Comparison of ENCODE assay signal across 12 cellular contexts in genomic region chr10:75428434-75429158, GRCh38. TPM values are rescaled to one million over a fixed set of nuclear protein-coding genes. Genes with fewer than 3 reads are reported as not detected.
A peak's percentile ranks its signal among the peaks of the same experiment; 100 is the strongest.
DNase-seq lines count a peak whose midpoint lies in the region; ATAC-seq and TF ChIP-seq lines count a peak whose summit lies in the region.
"Had no signal": no experiment of that assay in that cellular context is flagged by ENCODE, and none has a peak within 500 bp of the region (broad histone marks: within the 10 kb centered on the region; RNA-seq: fewer than 3 reads in every experiment).

No MANE protein-coding gene starts in this region.

- BruUV-seq in IMR-90 (replicated peaks; lab: Mats Ljungman, UMichigan), result no TSS peak

- no peak overlapping the region; the same call in 1 of the 2 replicates for H3K18ac ChIP-seq in IMR-90 (ENCODE audit: low read depth, low read length)

- H3K36me3 ChIP-seq in IMR-90 (ENCODE audit: control insufficient read depth, insufficient read depth, low read length) (no peaks in the 10 kb centered on the region), adrenal gland (replicated peaks in 1 of 2) (no peaks in the 10 kb centered on the region)

- H3K27me3 ChIP-seq in IMR-90 (ENCODE audit: control insufficient read depth, insufficient read depth, low read length), result peaks cover 17% of the 10 kb centered on the region
- no peaks in the 10 kb centered on the region for H3K27me3 ChIP-seq in adrenal gland

- no peak overlapping the region for H3K4ac ChIP-seq in IMR-90 (ENCODE audit: low read depth, low read length)

- no peaks in the 10 kb centered on the region for H4K20me1 ChIP-seq in IMR-90 (ENCODE audit: insufficient read depth, low read length)

- H3K4me1 ChIP-seq in IMR-90 (ENCODE audit: control insufficient read depth, insufficient read depth, low read length) (peaks cover 6% of the 10 kb centered on the region; the same call in 1 of the 2 replicates), adrenal gland (replicated peaks in 1 of 2) (peaks cover 52 to 57% of the 10 kb centered on the region in 2 donors)

- no peak overlapping the region for H3K14ac ChIP-seq in IMR-90 (replicated peaks; ENCODE audit: low read depth, low read length)

- H2BK5ac ChIP-seq in IMR-90 (ENCODE audit: low read depth, low read length, poor library complexity, severe bottlenecking), result no peak overlapping the region

- DNase-seq in AG20443 (ENCODE audit: low spot score), result peak; percentile 33
- peak; percentile 15 for DNase-seq in IMR-90
- peak; percentile 80 to 93 (median 91) for DNase-seq in adrenal gland
- no peak for DNase-seq in mesothelial cell of epicardium (ENCODE audit: low spot score in 2 of 2, unreplicated experiment in 2 of 2)
- no peak for DNase-seq in pons (ENCODE audit: low spot score)
- no peak for DNase-seq in stimulated activated CD4-positive, alpha-beta T cell treated with anti-CD3 and anti-CD28 coated beads, Interleukin-2, amount 100 ng/mL, for 48 hours
- DNase-seq: CD4-positive, CD25-positive, alpha-beta regulatory T cell; naive B cell had no signal

- no peaks in the 10 kb centered on the region for H3K36me3 Mint-ChIP-seq in mesothelial cell of epicardium
- H3K36me3 Mint-ChIP-seq: activated naive CD8-positive, alpha-beta T cell; CD4-positive, CD25-positive, alpha-beta regulatory T cell; naive B cell had no signal

- dilution Hi-C loops in IMR-90 (cut with HindIII; ENCODE audit: low sequenced_read_pairs, unreplicated experiment), result no loop called here

- no peaks in the 10 kb centered on the region for H3K79me1 ChIP-seq in IMR-90 (ENCODE audit: low read depth in 1 of 2, low read length in 2 of 2)

- no peak overlapping the region for H4K91ac ChIP-seq in IMR-90 (ENCODE audit: insufficient read depth, low read depth, low read length)

- peaks cover 33% of the 10 kb centered on the region for H3K27me3 Mint-ChIP-seq in mesothelial cell of epicardium (ENCODE audit: low read depth)

- in situ Hi-C loops in IMR-90 (cut with MboI; ENCODE audit: low sequenced_read_pairs), result no loop called here

- peaks cover 42% of the 10 kb centered on the region for H3K4me1 Mint-ChIP-seq in mesothelial cell of epicardium

- no peak overlapping the region for H2BK15ac ChIP-seq in IMR-90 (ENCODE audit: low read depth, low read length)

- no peak overlapping the region for H3K9ac ChIP-seq in IMR-90 (ENCODE audit: low read depth, low read length)

- POLR2A ChIA-PET in IMR-90 (lab: Charles Lee; ENCODE audit: unreplicated experiment), result no interaction called here

- TF ChIP-seq CTCF in IMR-90 (conservative IDR thresholded peaks at IDR 0.05; ENCODE audit: low read depth, low read length), result no peak
- TF ChIP-seq CTCF in adrenal gland (IDR thresholded peaks at IDR 0.05), result peak in 4 of 6 experiments; percentile 8 to 35 (median 26)
- no peak for TF ChIP-seq CTCF in mesothelial cell of epicardium (IDR thresholded peaks at IDR 0.05; ENCODE audit: unreplicated experiment)

- no peaks in the 10 kb centered on the region for H3K9me1 ChIP-seq in IMR-90 (ENCODE audit: insufficient read depth, low read length)

- no peak overlapping the region for H3K4me3 Mint-ChIP-seq in mesothelial cell of epicardium
- H3K4me3 Mint-ChIP-seq: activated naive CD8-positive, alpha-beta T cell; CD4-positive, CD25-positive, alpha-beta regulatory T cell; GM23338 had no signal

- no peak overlapping the region for H3K27ac ChIP-seq in IMR-90 (ENCODE audit: insufficient read depth, low read length)
- H3K27ac ChIP-seq in adrenal gland, result peak overlapping the region; percentile 55 to 99 (median 89)

- peak; percentile 24 for ATAC-seq in IMR-90 (ENCODE audit: low read depth)
- no peak for ATAC-seq in HG02678 (IDR thresholded peaks at IDR 0.05; ENCODE audit: unreplicated experiment)
- no peak for ATAC-seq in HG02623 (IDR thresholded peaks at IDR 0.05; ENCODE audit: unreplicated experiment)
- ATAC-seq: GM23338 had no signal

- H3K4me2 ChIP-seq in IMR-90 (ENCODE audit: low read depth, low read length), result no peak overlapping the region

- H3K9me3 ChIP-seq in IMR-90 (ENCODE audit: control insufficient read depth, insufficient read depth, low read length) (no peaks in the 10 kb centered on the region), adrenal gland (replicated peaks in 1 of 3) (no peaks in the 10 kb centered on the region)

- TF ChIP-seq POLR2A in IMR-90 (IDR thresholded peaks at IDR 0.05; ENCODE audit: low read depth, low read length) (no peak), adrenal gland (IDR thresholded peaks at IDR 0.05) (peak in 1 of 2 donors; percentile 70)

- no peak overlapping the region for H2AK5ac ChIP-seq in IMR-90 (ENCODE audit: low read depth, low read length)

- H3K9me3 Mint-ChIP-seq in mesothelial cell of epicardium, result no peaks in the 10 kb centered on the region
- H3K9me3 Mint-ChIP-seq: GM23338, naive B cell had no signal

- CTCF ChIA-PET in IMR-90 (lab: Yijun Ruan, JAX), result interaction anchor here (0.6 to 1.0 kb wide), 2 partner anchors 9 to 13 kb away, joined by 3 read pairs; no protein-coding TSS in a partner anchor

- H3K4me3 ChIP-seq in IMR-90 (ENCODE audit: insufficient read depth, low read depth, low read length) (no peak overlapping the region), adrenal gland (no peak overlapping the region)
- H3K4me3 ChIP-seq: GM23338 had no signal

- intact Hi-C loops in IMR-90 (cut with micrococcal nuclease), result no loop called here
- intact Hi-C loops in adrenal gland (cut with DNase I), result no loop called here

- no peak overlapping the region for H3K56ac ChIP-seq in IMR-90 (ENCODE audit: extremely low read depth, insufficient read depth, low read length)

- no peak overlapping the region for H2BK20ac ChIP-seq in IMR-90 (ENCODE audit: low read depth, low read length)

- no peak overlapping the region for H4K8ac ChIP-seq in IMR-90 (ENCODE audit: low read depth in 2 of 2, low read length in 2 of 2)

- no peak overlapping the region for H2AK9ac ChIP-seq in IMR-90 (replicated peaks; ENCODE audit: low read depth, low read length, poor library complexity)

- no peak overlapping the region for H3K23ac ChIP-seq in IMR-90 (ENCODE audit: low read depth, low read length)

- H2AFZ ChIP-seq in IMR-90 (replicated peaks; ENCODE audit: low read length, poor library complexity), result no peak overlapping the region
- H2AFZ ChIP-seq: GM23338 had no signal

- H3K27ac Mint-ChIP-seq in mesothelial cell of epicardium, result peak overlapping the region; percentile 77
- H3K27ac Mint-ChIP-seq: activated naive CD8-positive, alpha-beta T cell; GM23338 had no signal

- no peak for TF ChIP-seq RAD21 in IMR-90 (IDR thresholded peaks at IDR 0.05; ENCODE audit: low read length)

- no peak overlapping the region for H4K5ac ChIP-seq in IMR-90 (ENCODE audit: low read depth, low read length)

- H2BK120ac ChIP-seq in IMR-90 (ENCODE audit: low read depth, low read length), result no peak overlapping the region

- WGBS in IMR-90 (ENCODE audit: extremely low coverage in 2 of 2, insufficient read length in 1 of 2), 2 experiments, result 50% methylated on average over 2 of the region's 9 CpGs; no CpG with 5 or more reads in 1 of the 2 experiments
- 19 to 25% (median 24%) methylated on average over 8 to 9 of the region's 9 CpGs for WGBS in adrenal gland, 4 donors

TF ChIP-seq in IMR-90, 13 proteins besides CTCF, POLR2A, EP300 and RAD21:
- TF ChIP-seq MAFK (IDR thresholded peaks at IDR 0.05; ENCODE audit: low read depth, low read length), result no peak

RNA-seq across cellular contexts. Expression of gene LRMDA, which starts 2.8 kb away (rescaled TPM):
- total RNA-seq in IMR-90 (2012; rRNA removed) (under 0.01 TPM in 1 of 2 replicates, not detected in the other), adrenal gland (100 to 1,000 TPM in 1 of 8 donors, 10 to 100 TPM in 7; 30.7 to 102 (median 82.2) TPM), mesothelial cell of epicardium (2.0 to 3.3 TPM (median 2.7 TPM) in 3 replicates)
- polyA plus RNA-seq in IMR-90 (2012; rRNA removed) (0.07 TPM in 1 of 2 replicates, not detected in the other), adrenal gland (100 to 1,000 TPM in 1 of 3 donors, 10 to 100 TPM in 2; 43.0 to 132 (median 79.7) TPM)
- 0.01 TPM in 1 of 2 replicates, not detected in the other for polyA plus RNA-seq in IMR-90 (2012; cell fraction: cytosol; rRNA removed)
- polyA plus RNA-seq in IMR-90 (2012; cell fraction: nucleus; rRNA removed; ENCODE audit: low replicate concordance), result not detected in 2 replicates
- polyA plus RNA-seq: CD4-positive, CD25-positive, alpha-beta regulatory T cell had no signal

RNA-seq across cellular contexts. Expression of gene ZNF503, which starts 27.0 kb away (rescaled TPM):
- total RNA-seq in IMR-90 (2012; rRNA removed) (0.36 and 0.83 TPM in 2 replicates), adrenal gland (100 to 1,000 TPM in 1 of 8 donors, 10 to 100 TPM in 7; 39.0 to 129 (median 74.7) TPM), mesothelial cell of epicardium (58.0 to 59.9 TPM (median 58.3 TPM) in 3 replicates)
- polyA plus RNA-seq in IMR-90 (2012; rRNA removed) (5.8 and 7.2 TPM in 2 replicates), adrenal gland (10 to 100 TPM in 2 of 3 donors, 1 to 10 TPM in 1; 6.0 to 40.7 (median 35.0) TPM)
- 9.6 and 16.1 TPM in 2 replicates for polyA plus RNA-seq in IMR-90 (2012; cell fraction: cytosol; rRNA removed)
- 7.7 and 20.9 TPM in 2 replicates for polyA plus RNA-seq in IMR-90 (2012; cell fraction: nucleus; rRNA removed; ENCODE audit: low replicate concordance)
- total RNA-seq: CD4-positive, CD25-positive, alpha-beta regulatory T cell; GM23338 had no signal
- polyA plus RNA-seq: CD4-positive, CD25-positive, alpha-beta regulatory T cell had no signal

Comparison
In these comparisons a context has a peak if more than half of its experiments do, and no peak if none do; other contexts are left out.
1. DNase-seq: peak in AG20443 (single experiment), IMR-90 (single experiment) and adrenal gland (7 of 7); none in mesothelial cell of epicardium (0 of 2), pons (single experiment) and stimulated activated CD4-positive, alpha-beta T cell treated with anti-CD3 and anti-CD28 coated beads, Interleukin-2, amount 100 ng/mL, for 48 hours (0 of 2).
2. CTCF ChIP-seq: peak in adrenal gland (4 of 6); none in IMR-90 (single experiment) and mesothelial cell of epicardium (single experiment).
3. RNA of gene ZNF503, which starts 27.0 kb away (total RNA-seq): 39.0 to 129 TPM in adrenal gland and 58.0 to 59.9 TPM in mesothelial cell of epicardium; 0.36 to 0.83 TPM in IMR-90; every median in the first group is over 10 times any median in the second.